24 cellular contexts compared by ENCODE assay signal in the genomic region with DNA sequence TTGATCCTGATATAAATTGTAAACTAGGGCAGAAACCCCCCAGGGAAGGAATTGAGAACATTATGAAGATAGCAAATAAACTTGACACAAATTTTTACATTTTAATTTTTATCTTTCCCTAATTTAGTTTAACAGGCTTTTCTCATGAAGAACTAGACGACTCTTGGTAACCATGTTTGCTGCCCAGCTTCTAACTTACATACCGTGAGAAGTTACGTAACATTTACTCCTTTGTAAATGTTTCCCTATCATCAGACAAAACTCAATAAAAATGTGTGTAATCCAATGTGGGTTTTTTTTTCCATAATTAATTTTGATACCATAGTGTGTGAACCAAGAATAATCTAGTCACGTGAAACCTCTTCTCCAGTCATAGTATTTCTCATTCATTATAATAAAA. TPM values are rescaled to one million over a fixed set of nuclear protein-coding genes. Genes with fewer than 3 reads are reported as not detected.
"Had no signal": no experiment of that assay in that cellular context is flagged by ENCODE, and none has a peak within 500 bp of the region (broad histone marks: within the 10 kb centered on the region; RNA-seq: fewer than 3 reads in every experiment).

No MANE protein-coding gene starts in this region.

- H3K27ac Mint-ChIP-seq: nephron; neural progenitor cell; stimulated activated memory B cell treated with anti-CD40 and anti-IgM and Interleukin-4, amounts not matched to agents 10 μg/mL and 1 μg/mL and 100 μg/mL, for 72 hours had no signal

- H3K9me3 Mint-ChIP-seq: neural progenitor cell; stimulated activated memory B cell treated with anti-CD40 and anti-IgM and Interleukin-4, amounts not matched to agents 10 μg/mL and 1 μg/mL and 100 μg/mL, for 72 hours had no signal

- ATAC-seq: left cardiac atrium; left lung; naive thymus-derived CD4-positive, alpha-beta T cell; stimulated activated memory B cell treated with anti-CD40 and anti-IgM and Interleukin-4, amounts not matched to agents 10 μg/mL and 1 μg/mL and 100 μg/mL, for 72 hours; stimulated activated naive CD8-positive, alpha-beta T cell treated with anti-CD3 and anti-CD28 coated beads, Interleukin-15, Interleukin-2, amounts not matched to agents 100 U/mL and 50 U/mL, for 24 hours had no signal

- H3K4me3 ChIP-seq: dorsolateral prefrontal cortex, left lung, neural progenitor cell, prostate gland, right atrium auricular region, sigmoid colon, thoracic aorta, tibial nerve, upper lobe of left lung had no signal

- H3K4me1 ChIP-seq: prostate gland, right atrium auricular region had no signal

- H2AFZ ChIP-seq: neural progenitor cell had no signal

- H3K27me3 ChIP-seq: left lung, neural progenitor cell, right atrium auricular region, sigmoid colon, tibial nerve, upper lobe of left lung had no signal

- H3K36me3 ChIP-seq: prostate gland had no signal

- H3K4me2 ChIP-seq: neural progenitor cell had no signal

- FAIRE-seq: frontal cortex, urothelium cell line had no signal

- H3K9ac ChIP-seq: neural progenitor cell had no signal

- DNase-seq: dorsolateral prefrontal cortex; effector CD4-positive, alpha-beta T cell; head of caudate nucleus; left cardiac atrium; left lung; mesenchymal stem cell; midbrain; naive thymus-derived CD4-positive, alpha-beta T cell; sigmoid colon; stimulated activated CD4-positive, alpha-beta T cell treated with anti-CD3 and anti-CD28 coated beads, Interleukin-2, amount 100 ng/mL, for 24 hours; stimulated activated CD4-positive, alpha-beta T cell treated with anti-CD3 and anti-CD28 coated beads, Interleukin-4, amount 100 ng/mL, for 4 hours; stimulated activated naive CD8-positive, alpha-beta T cell treated with anti-CD3 and anti-CD28 coated beads, Interleukin-15, Interleukin-2, amounts not matched to agents 100 U/mL and 50 U/mL, for 24 hours; substantia nigra; upper lobe of left lung had no signal

- H3K27ac ChIP-seq: left lung, neural progenitor cell, prostate gland, right atrium auricular region, sigmoid colon, thoracic aorta, tibial nerve, upper lobe of left lung had no signal

- H3K9me3 ChIP-seq: left lung, prostate gland, right atrium auricular region, sigmoid colon, thoracic aorta, tibial nerve, upper lobe of left lung had no signal

RNA-seq across cellular contexts. Expression of gene GPM6B, which starts 48.0 kb away (rescaled TPM):
- total RNA-seq: lung microvascular endothelial cell; naive thymus-derived CD4-positive, alpha-beta T cell had no signal
